In the genomic region with DNA sequence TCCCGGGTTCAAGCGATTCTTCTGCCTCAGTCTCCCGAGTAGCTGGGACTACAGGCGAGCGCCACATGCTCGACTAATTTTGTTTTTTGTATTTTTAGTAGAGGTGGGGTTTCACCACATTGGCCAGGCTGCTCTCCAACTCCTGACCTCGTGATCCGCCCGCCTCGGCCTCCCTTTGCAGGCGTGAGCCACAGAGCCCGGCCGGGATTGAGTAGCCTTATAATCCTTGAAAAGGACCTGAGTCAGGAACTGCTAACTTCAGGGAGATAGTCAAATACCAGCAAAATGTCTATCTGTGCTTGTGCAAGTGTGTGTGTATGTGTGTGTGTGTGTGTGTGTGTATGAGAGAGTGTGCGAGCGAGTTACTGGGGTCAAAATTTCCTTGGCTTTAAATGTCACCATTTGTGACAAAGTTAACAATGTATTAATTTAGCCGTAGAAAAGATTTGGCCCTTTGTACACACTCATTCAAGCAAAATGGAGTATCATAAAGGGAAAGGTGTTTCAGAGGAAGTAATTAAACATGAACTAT, we compare ENCODE assay signal across 8 cellular contexts. TPM values are rescaled to one million over a fixed set of nuclear protein-coding genes. Genes with fewer than 3 reads are reported as not detected.
DNase-seq lines count a peak whose midpoint lies in the region; ATAC-seq and TF ChIP-seq lines count a peak whose summit lies in the region.

No MANE protein-coding gene starts in this region.

- TF ChIP-seq CTCF in Panc1 (IDR thresholded peaks at IDR 0.05) (no peak), epithelial cell of proximal tubule (conservative IDR thresholded peaks at IDR 0.05; ENCODE audit: low read depth, low read length) (no peak), ovary (IDR thresholded peaks at IDR 0.05) (no peak), GM10266 (IDR thresholded peaks at IDR 0.05; ENCODE audit: control insufficient read depth, insufficient read depth, low read depth, missing control alignments) (no peak)

- peaks cover 5% of the 10 kb centered on the region; the same call in 1 of the 2 replicates for H3K4me1 ChIP-seq in Panc1 (ENCODE audit: control insufficient read depth, insufficient read depth, low read length)
- H3K4me1 ChIP-seq in ovary (ENCODE audit: insufficient read depth), result no peaks in the 10 kb centered on the region

- H3K4me3 ChIP-seq in Panc1 (ENCODE audit: low read depth in 2 of 2, low read length in 2 of 2), result peak overlapping the region; percentile 76 to 89
- peak overlapping the region; percentile 70 for H3K4me3 ChIP-seq in epithelial cell of proximal tubule (ENCODE audit: low read depth, low read length)
- H3K4me3 ChIP-seq in ovary, result no peak overlapping the region

- DNase-seq in G401 (ENCODE audit: low spot score) (peak; percentile 47), Panc1 (ENCODE audit: low read depth, low spot score) (no peak), epithelial cell of proximal tubule (ENCODE audit: low read depth) (no peak), ovary (peak in 3 of 5 donors; percentile 23 to 43 (median 33)), DMS53 (lab: John Stamatoyannopoulos, UW) (no peak), NCI-H2171 (lab: John Stamatoyannopoulos, UW) (no peak), GM10266 (ENCODE audit: extremely low spot score) (no peak)

- no TSS peak for BruUV-seq in Panc1 (replicated peaks; lab: Mats Ljungman, UMichigan)

- POLR2A ChIA-PET in Panc1 (lab: Charles Lee), result interaction anchor here (0.6 kb wide), 2 partner anchors 28 to 557 kb away, joined by 3 to 4 read pairs; no protein-coding TSS in a partner anchor

- CTCF ChIA-PET in Panc1 (lab: Charles Lee), result no interaction called here

- H3K36me3 ChIP-seq in Panc1 (ENCODE audit: control insufficient read depth, insufficient read depth, low read length) (no peaks in the 10 kb centered on the region), ovary (no peaks in the 10 kb centered on the region)

- no peaks in the 10 kb centered on the region for H3K9me3 ChIP-seq in Panc1 (ENCODE audit: control insufficient read depth, insufficient read depth, low read depth, low read length)
- no peaks in the 10 kb centered on the region for H3K9me3 ChIP-seq in ovary

- in situ Hi-C loops in G401 (cut with HindIII; ENCODE audit: low sequenced_read_pairs), result no loop called here
- in situ Hi-C loops in Panc1 (cut with HindIII; ENCODE audit: low pct_unique_long_range_greater_than_20kb, low sequenced_read_pairs), result no loop called here

- H3K27ac ChIP-seq in Panc1 (ENCODE audit: low read length) (peak overlapping the region; percentile 92), ovary (no peak overlapping the region)

- TF ChIP-seq EP300 in ovary (IDR thresholded peaks at IDR 0.05), result no peak

- ATAC-seq in Panc1 (no peak), HG02885 (IDR thresholded peaks at IDR 0.05; ENCODE audit: poor library complexity, unreplicated experiment) (no peak)

- no peaks in the 10 kb centered on the region for H3K27me3 ChIP-seq in Panc1 (ENCODE audit: control insufficient read depth, insufficient read depth, low read length)
- H3K27me3 ChIP-seq in ovary, result no peaks in the 10 kb centered on the region

- TF ChIP-seq POLR2A in ovary (IDR thresholded peaks at IDR 0.05), result no peak

- intact Hi-C loops in Panc1 (cut with micrococcal nuclease; ENCODE audit: unreplicated experiment), result loop anchor here (10.0 kb wide), 1 partner anchor 194 kb away; no protein-coding TSS in a partner anchor
- intact Hi-C loops in ovary (cut with DNase I), result loop anchor here in 1 of 4 donors (5.0 kb wide), 1 partner anchor 329 kb away; the partner anchor contains the start of gene FUNDC1

- WGBS in ovary, 3 donors, result 73 to 82% (median 76%) methylated on average over 16 of the region's 16 CpGs

RNA-seq across cellular contexts. Expression of gene KDM6A, which starts 1.8 kb away (rescaled TPM):
- 9.9 and 17.3 TPM in 2 replicates for total RNA-seq in G401 (2014; rRNA removed; shearing (Covaris generic))
- total RNA-seq in Panc1 (2021; ENCODE audit: unreplicated experiment), result 24.0 TPM
- polyA plus RNA-seq in Panc1 (2012; ENCODE audit: insufficient read length), result 9.8 TPM
- 8.5 and 17.4 TPM in 2 replicates for total RNA-seq in epithelial cell of proximal tubule
- 10 to 100 TPM; 32.4 to 56.2 (median 42.9) TPM for total RNA-seq in ovary
- polyA plus RNA-seq in ovary, result 10 to 100 TPM; 19.8 to 27.6 TPM

RNA-seq across cellular contexts. Expression of gene DUSP21, which starts 27.4 kb away (rescaled TPM):
- total RNA-seq in G401 (2014; rRNA removed; shearing (Covaris generic)), result not detected in 2 replicates
- total RNA-seq in Panc1 (2021; ENCODE audit: unreplicated experiment), result not detected
- polyA plus RNA-seq in Panc1 (2012; ENCODE audit: insufficient read length), result not detected
- total RNA-seq in epithelial cell of proximal tubule, result not detected in 2 replicates
- total RNA-seq in ovary, result not detected
- polyA plus RNA-seq in ovary, result not detected

Comparison
In these comparisons a context has a peak if more than half of its experiments do, and no peak if none do; other contexts are left out.
1. DNase-seq: peak in G401 (single experiment) and ovary (3 of 5); none in Panc1 (single experiment), epithelial cell of proximal tubule (single experiment), DMS53 (single experiment), NCI-H2171 (single experiment) and GM10266 (single experiment).